ENCODE assay signal across 1 cellular context in the genomic region with DNA sequence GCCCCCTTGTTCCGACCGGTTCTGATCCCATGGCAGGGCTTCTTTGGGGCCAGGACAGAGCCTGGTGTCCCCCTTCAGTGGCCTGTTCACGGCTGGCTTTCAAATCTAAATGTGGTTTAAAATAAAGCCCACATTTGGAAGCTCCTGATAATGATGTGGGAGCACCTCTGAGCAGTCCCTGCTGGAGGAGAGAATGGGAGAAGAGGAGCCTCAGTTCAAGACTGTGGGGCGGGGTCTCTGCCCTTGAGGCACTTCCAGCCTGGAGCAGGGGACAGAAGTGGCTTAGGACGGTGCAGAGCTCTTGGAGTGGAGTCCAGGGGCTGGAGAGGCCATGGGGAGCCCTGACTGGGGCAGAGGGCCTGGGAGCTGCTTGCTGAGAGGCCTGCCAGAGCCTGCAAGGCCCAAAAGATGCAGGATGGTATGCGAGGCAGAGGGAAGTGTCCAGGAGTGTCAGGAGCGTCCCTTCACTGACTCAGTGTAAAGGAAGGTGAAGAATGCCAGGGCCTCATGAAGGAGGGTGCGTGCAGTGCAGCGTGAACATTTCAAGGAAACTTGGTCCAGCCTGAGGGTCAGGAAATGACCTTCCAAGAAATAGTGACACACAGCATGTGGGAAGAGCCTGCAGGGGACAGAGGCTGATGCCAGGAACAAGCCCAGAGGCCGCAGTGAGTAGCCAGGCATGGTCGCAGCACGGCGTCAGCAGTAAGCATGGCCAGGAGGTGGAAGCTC.
TF ChIP-seq lines count a peak whose summit lies in the region.

No MANE protein-coding gene starts in this region.

TF ChIP-seq in WTC11, 78 proteins besides CTCF, POLR2A, EP300 and RAD21 (continued from another document):
- TF ChIP-seq, protein P1, sequence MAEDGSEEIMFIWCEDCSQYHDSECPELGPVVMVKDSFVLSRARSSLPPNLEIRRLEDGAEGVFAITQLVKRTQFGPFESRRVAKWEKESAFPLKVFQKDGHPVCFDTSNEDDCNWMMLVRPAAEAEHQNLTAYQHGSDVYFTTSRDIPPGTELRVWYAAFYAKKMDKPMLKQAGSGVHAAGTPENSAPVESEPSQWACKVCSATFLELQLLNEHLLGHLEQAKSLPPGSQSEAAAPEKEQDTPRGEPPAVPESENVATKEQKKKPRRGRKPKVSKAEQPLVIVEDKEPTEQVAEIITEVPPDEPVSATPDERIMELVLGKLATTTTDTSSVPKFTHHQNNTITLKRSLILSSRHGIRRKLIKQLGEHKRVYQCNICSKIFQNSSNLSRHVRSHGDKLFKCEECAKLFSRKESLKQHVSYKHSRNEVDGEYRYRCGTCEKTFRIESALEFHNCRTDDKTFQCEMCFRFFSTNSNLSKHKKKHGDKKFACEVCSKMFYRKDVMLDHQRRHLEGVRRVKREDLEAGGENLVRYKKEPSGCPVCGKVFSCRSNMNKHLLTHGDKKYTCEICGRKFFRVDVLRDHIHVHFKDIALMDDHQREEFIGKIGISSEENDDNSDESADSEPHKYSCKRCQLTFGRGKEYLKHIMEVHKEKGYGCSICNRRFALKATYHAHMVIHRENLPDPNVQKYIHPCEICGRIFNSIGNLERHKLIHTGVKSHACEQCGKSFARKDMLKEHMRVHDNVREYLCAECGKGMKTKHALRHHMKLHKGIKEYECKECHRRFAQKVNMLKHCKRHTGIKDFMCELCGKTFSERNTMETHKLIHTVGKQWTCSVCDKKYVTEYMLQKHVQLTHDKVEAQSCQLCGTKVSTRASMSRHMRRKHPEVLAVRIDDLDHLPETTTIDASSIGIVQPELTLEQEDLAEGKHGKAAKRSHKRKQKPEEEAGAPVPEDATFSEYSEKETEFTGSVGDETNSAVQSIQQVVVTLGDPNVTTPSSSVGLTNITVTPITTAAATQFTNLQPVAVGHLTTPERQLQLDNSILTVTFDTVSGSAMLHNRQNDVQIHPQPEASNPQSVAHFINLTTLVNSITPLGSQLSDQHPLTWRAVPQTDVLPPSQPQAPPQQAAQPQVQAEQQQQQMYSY (CRISPR knock-in tag; IDR thresholded peaks at IDR 0.05) = no peak
- TF ChIP-seq FOXP1 (CRISPR knock-in tag; IDR thresholded peaks at IDR 0.05; ENCODE audit: borderline replicate concordance) (no peak), ZNF416 (CRISPR knock-in tag; IDR thresholded peaks at IDR 0.05) (no peak)
